Comparison of ENCODE assay signal across 1 cellular context in the genomic region with DNA sequence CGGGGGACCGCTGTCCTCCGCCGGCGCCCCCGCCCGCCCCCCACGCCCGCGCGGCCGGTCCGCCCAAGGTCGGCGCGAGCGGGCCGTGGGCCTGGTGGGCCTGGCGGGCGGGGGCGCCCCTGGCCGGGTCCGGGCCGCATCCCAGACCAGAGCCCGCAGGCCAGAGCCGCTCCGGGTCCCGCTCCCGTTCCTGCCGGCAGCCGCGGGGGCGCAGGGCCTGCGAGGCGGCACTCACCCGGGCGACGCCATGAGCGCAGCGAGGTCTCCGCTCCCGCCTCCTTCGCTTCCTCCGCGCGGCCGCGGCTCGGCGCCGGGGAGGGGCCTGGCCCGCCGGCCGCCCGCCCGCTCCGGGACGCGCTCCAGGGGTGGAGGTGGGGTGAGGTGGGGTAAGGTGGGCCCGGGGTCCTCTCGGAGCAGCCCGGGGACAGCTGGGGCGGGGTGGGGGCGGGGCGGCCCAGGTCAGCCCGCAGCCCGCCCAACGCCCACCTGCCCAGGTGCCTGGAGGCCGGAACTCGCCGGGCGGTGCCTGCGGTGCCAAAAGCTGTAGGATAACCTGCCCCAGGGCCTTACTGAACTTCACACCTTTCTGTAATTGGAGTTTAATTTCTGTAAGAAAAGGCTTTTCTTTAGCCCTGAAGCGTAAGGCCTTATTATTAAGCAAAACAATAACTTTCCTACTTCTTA.
TF ChIP-seq lines count a peak whose summit lies in the region.

A gene with protein sequence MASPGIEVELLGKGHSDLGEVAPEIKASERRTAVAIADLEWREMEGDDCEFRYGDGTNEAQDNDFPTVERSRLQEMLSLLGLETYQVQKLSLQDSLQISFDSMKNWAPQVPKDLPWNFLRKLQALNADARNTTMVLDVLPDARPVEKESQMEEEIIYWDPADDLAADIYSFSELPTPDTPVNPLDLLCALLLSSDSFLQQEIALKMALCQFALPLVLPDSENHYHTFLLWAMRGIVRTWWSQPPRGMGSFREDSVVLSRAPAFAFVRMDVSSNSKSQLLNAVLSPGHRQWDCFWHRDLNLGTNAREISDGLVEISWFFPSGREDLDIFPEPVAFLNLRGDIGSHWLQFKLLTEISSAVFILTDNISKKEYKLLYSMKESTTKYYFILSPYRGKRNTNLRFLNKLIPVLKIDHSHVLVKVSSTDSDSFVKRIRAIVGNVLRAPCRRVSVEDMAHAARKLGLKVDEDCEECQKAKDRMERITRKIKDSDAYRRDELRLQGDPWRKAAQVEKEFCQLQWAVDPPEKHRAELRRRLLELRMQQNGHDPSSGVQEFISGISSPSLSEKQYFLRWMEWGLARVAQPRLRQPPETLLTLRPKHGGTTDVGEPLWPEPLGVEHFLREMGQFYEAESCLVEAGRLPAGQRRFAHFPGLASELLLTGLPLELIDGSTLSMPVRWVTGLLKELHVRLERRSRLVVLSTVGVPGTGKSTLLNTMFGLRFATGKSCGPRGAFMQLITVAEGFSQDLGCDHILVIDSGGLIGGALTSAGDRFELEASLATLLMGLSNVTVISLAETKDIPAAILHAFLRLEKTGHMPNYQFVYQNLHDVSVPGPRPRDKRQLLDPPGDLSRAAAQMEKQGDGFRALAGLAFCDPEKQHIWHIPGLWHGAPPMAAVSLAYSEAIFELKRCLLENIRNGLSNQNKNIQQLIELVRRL (minus strand): TSS at position 270 of the 684 bp plus-strand sequence. CDS start 21 bp downstream, at position 249.

TF ChIP-seq in K562, 482 proteins besides CTCF, POLR2A, EP300 and RAD21 (continued from another document and continues in another):
- TF ChIP-seq HMGN3 (IDR thresholded peaks at IDR 0.05; ENCODE audit: borderline replicate concordance, extremely low read depth, insufficient read length, low read depth, low read length) (peak; percentile 21), PHB2 (IDR thresholded peaks at IDR 0.05; ENCODE audit: low read depth) (no peak), SRF (CRISPR knock-in tag; IDR thresholded peaks at IDR 0.05) (no peak), RB1 (IDR thresholded peaks at IDR 0.05; ENCODE audit: low read depth) (peak; percentile 68; the same call in 1 of the 2 replicates), EZH2 (IDR thresholded peaks at IDR 0.05; ENCODE audit: borderline replicate concordance, low read depth, low read length) (no peak), CBFA2T3 (IDR thresholded peaks at IDR 0.05) (no peak), EP400 (IDR thresholded peaks at IDR 0.05) (no peak), KDM2B (CRISPR knock-in tag; IDR thresholded peaks at IDR 0.05) (no peak), RBFOX2 (IDR thresholded peaks at IDR 0.05; ENCODE audit: low read depth, low read length) (peak; percentile 78), YY1 (IDR thresholded peaks at IDR 0.05; ENCODE audit: borderline replicate concordance in 1 of 3, control insufficient read depth in 1 of 3, extremely low read depth in 1 of 3, insufficient read depth in 3 of 3, insufficient read length in 1 of 3, insufficient replicate concordance in 2 of 3, low read depth in 1 of 3, low read length in 2 of 3) (peak; percentile 48 to 84 (median 78)), ZNF146 (CRISPR knock-in tag; IDR thresholded peaks at IDR 0.05; ENCODE audit: unreplicated experiment) (no peak), PTTG1 (tag; IDR thresholded peaks at IDR 0.05; ENCODE audit: low read depth) (no peak), L3MBTL2 (IDR thresholded peaks at IDR 0.05) (peak; percentile 40; the same call in 1 of the 2 replicates), KLF13 (tag; IDR thresholded peaks at IDR 0.05; ENCODE audit: borderline replicate concordance, low read depth) (no peak), MCM5 (IDR thresholded peaks at IDR 0.05; ENCODE audit: low read depth) (no peak), GTF2A2 (tag; IDR thresholded peaks at IDR 0.05) (no peak), IRF2 (CRISPR knock-in tag; IDR thresholded peaks at IDR 0.05) (no peak), PHF20 (IDR thresholded peaks at IDR 0.05; ENCODE audit: partially characterized antibody) (no peak), NCOA2 (IDR thresholded peaks at IDR 0.05; ENCODE audit: partially characterized antibody in 2 of 2) (no peak), FOXA3 (CRISPR knock-in tag; conservative IDR thresholded peaks at IDR 0.05 in 1 of 2, IDR thresholded peaks at IDR 0.05 in 1 of 2) (no peak), JUN (IDR thresholded peaks at IDR 0.05; ENCODE audit: borderline replicate concordance, low read depth, low read length) (no peak), JUN (CRISPR knock-in tag; IDR thresholded peaks at IDR 0.05; ENCODE audit: borderline replicate concordance) (no peak), LCOR (CRISPR knock-in tag; IDR thresholded peaks at IDR 0.05) (no peak), FOSL1 (tag; conservative IDR thresholded peaks at IDR 0.05) (0 out of 2 replicates have a peak, but pooled peaks have one; percentile 5), ASH1L (IDR thresholded peaks at IDR 0.05; ENCODE audit: borderline replicate concordance, low read depth, partially characterized antibody) (no peak), KDM5B (IDR thresholded peaks at IDR 0.05; ENCODE audit: insufficient replicate concordance, low read depth, low read length) (peak; percentile 74), GTF2F1 (IDR thresholded peaks at IDR 0.05; ENCODE audit: low read depth, low read length) (no peak), ZBTB1 (CRISPR knock-in tag; IDR thresholded peaks at IDR 0.05; ENCODE audit: borderline replicate concordance, low read depth) (no peak), ZKSCAN3 (CRISPR knock-in tag; IDR thresholded peaks at IDR 0.05) (no peak), NR1H2 (CRISPR knock-in tag; IDR thresholded peaks at IDR 0.05) (no peak)
- TF ChIP-seq, protein P1, sequence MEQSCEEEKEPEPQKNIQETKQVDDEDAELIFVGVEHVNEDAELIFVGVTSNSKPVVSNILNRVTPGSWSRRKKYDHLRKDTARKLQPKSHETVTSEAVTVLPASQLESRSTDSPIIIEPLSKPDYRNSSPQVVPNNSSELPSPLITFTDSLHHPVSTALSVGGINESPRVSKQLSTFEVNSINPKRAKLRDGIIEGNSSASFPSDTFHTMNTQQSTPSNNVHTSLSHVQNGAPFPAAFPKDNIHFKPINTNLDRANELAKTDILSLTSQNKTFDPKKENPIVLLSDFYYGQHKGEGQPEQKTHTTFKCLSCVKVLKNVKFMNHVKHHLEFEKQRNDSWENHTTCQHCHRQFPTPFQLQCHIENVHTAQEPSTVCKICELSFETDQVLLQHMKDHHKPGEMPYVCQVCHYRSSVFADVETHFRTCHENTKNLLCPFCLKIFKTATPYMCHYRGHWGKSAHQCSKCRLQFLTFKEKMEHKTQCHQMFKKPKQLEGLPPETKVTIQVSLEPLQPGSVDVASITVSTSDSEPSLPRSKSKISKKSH (CRISPR knock-in tag; IDR thresholded peaks at IDR 0.05): no peak
- TF ChIP-seq, protein P2, sequence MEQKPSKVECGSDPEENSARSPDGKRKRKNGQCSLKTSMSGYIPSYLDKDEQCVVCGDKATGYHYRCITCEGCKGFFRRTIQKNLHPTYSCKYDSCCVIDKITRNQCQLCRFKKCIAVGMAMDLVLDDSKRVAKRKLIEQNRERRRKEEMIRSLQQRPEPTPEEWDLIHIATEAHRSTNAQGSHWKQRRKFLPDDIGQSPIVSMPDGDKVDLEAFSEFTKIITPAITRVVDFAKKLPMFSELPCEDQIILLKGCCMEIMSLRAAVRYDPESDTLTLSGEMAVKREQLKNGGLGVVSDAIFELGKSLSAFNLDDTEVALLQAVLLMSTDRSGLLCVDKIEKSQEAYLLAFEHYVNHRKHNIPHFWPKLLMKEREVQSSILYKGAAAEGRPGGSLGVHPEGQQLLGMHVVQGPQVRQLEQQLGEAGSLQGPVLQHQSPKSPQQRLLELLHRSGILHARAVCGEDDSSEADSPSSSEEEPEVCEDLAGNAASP (IDR thresholded peaks at IDR 0.05): no peak
- TF ChIP-seq, protein P3, sequence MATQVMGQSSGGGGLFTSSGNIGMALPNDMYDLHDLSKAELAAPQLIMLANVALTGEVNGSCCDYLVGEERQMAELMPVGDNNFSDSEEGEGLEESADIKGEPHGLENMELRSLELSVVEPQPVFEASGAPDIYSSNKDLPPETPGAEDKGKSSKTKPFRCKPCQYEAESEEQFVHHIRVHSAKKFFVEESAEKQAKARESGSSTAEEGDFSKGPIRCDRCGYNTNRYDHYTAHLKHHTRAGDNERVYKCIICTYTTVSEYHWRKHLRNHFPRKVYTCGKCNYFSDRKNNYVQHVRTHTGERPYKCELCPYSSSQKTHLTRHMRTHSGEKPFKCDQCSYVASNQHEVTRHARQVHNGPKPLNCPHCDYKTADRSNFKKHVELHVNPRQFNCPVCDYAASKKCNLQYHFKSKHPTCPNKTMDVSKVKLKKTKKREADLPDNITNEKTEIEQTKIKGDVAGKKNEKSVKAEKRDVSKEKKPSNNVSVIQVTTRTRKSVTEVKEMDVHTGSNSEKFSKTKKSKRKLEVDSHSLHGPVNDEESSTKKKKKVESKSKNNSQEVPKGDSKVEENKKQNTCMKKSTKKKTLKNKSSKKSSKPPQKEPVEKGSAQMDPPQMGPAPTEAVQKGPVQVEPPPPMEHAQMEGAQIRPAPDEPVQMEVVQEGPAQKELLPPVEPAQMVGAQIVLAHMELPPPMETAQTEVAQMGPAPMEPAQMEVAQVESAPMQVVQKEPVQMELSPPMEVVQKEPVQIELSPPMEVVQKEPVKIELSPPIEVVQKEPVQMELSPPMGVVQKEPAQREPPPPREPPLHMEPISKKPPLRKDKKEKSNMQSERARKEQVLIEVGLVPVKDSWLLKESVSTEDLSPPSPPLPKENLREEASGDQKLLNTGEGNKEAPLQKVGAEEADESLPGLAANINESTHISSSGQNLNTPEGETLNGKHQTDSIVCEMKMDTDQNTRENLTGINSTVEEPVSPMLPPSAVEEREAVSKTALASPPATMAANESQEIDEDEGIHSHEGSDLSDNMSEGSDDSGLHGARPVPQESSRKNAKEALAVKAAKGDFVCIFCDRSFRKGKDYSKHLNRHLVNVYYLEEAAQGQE (CRISPR knock-in tag; IDR thresholded peaks at IDR 0.05; ENCODE audit: low read depth): no peak
- TF ChIP-seq, protein P4, sequence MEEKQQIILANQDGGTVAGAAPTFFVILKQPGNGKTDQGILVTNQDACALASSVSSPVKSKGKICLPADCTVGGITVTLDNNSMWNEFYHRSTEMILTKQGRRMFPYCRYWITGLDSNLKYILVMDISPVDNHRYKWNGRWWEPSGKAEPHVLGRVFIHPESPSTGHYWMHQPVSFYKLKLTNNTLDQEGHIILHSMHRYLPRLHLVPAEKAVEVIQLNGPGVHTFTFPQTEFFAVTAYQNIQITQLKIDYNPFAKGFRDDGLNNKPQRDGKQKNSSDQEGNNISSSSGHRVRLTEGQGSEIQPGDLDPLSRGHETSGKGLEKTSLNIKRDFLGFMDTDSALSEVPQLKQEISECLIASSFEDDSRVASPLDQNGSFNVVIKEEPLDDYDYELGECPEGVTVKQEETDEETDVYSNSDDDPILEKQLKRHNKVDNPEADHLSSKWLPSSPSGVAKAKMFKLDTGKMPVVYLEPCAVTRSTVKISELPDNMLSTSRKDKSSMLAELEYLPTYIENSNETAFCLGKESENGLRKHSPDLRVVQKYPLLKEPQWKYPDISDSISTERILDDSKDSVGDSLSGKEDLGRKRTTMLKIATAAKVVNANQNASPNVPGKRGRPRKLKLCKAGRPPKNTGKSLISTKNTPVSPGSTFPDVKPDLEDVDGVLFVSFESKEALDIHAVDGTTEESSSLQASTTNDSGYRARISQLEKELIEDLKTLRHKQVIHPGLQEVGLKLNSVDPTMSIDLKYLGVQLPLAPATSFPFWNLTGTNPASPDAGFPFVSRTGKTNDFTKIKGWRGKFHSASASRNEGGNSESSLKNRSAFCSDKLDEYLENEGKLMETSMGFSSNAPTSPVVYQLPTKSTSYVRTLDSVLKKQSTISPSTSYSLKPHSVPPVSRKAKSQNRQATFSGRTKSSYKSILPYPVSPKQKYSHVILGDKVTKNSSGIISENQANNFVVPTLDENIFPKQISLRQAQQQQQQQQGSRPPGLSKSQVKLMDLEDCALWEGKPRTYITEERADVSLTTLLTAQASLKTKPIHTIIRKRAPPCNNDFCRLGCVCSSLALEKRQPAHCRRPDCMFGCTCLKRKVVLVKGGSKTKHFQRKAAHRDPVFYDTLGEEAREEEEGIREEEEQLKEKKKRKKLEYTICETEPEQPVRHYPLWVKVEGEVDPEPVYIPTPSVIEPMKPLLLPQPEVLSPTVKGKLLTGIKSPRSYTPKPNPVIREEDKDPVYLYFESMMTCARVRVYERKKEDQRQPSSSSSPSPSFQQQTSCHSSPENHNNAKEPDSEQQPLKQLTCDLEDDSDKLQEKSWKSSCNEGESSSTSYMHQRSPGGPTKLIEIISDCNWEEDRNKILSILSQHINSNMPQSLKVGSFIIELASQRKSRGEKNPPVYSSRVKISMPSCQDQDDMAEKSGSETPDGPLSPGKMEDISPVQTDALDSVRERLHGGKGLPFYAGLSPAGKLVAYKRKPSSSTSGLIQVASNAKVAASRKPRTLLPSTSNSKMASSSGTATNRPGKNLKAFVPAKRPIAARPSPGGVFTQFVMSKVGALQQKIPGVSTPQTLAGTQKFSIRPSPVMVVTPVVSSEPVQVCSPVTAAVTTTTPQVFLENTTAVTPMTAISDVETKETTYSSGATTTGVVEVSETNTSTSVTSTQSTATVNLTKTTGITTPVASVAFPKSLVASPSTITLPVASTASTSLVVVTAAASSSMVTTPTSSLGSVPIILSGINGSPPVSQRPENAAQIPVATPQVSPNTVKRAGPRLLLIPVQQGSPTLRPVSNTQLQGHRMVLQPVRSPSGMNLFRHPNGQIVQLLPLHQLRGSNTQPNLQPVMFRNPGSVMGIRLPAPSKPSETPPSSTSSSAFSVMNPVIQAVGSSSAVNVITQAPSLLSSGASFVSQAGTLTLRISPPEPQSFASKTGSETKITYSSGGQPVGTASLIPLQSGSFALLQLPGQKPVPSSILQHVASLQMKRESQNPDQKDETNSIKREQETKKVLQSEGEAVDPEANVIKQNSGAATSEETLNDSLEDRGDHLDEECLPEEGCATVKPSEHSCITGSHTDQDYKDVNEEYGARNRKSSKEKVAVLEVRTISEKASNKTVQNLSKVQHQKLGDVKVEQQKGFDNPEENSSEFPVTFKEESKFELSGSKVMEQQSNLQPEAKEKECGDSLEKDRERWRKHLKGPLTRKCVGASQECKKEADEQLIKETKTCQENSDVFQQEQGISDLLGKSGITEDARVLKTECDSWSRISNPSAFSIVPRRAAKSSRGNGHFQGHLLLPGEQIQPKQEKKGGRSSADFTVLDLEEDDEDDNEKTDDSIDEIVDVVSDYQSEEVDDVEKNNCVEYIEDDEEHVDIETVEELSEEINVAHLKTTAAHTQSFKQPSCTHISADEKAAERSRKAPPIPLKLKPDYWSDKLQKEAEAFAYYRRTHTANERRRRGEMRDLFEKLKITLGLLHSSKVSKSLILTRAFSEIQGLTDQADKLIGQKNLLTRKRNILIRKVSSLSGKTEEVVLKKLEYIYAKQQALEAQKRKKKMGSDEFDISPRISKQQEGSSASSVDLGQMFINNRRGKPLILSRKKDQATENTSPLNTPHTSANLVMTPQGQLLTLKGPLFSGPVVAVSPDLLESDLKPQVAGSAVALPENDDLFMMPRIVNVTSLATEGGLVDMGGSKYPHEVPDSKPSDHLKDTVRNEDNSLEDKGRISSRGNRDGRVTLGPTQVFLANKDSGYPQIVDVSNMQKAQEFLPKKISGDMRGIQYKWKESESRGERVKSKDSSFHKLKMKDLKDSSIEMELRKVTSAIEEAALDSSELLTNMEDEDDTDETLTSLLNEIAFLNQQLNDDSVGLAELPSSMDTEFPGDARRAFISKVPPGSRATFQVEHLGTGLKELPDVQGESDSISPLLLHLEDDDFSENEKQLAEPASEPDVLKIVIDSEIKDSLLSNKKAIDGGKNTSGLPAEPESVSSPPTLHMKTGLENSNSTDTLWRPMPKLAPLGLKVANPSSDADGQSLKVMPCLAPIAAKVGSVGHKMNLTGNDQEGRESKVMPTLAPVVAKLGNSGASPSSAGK (IDR thresholded peaks at IDR 0.05): no peak
